Comparison of ENCODE assay signal across 16 cellular contexts in the genomic region with DNA sequence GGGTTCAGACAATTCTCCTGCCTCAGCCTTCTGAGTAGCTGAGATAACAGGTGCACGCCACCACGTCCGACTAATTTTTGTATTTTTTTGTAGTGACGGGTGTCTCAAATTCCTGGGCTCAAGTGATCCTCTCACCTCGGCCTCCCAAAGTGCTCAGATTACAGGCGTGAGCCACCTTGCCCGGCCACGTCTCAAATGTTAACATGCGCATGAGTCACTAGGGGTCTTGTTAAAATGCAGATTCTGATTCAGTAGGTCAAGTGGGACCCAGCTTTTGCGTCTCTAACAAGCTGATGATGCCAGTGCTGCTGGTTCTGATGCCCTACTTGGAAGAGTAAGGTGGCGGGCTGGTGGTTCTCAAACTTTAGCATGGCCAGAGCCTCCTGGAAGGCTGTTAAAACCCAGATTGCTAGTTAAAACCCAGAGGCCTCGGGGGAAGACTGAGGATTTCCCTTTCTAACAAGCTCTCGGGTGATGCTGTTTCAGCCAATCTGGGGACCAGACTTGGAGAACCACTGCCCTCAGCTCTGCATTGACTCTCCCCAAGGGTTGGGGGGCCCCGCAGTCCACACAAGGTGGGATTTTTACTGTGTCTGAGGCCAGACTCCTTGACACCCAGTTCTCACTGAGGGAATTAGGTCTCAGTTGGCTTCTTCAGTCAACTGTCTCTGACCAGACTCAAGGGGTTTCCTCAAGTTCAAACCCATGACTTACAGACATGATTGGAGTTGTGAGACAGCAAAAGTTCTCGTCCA. TPM values are rescaled to one million over a fixed set of nuclear protein-coding genes. Genes with fewer than 3 reads are reported as not detected.
DNase-seq lines count a peak whose midpoint lies in the region; ATAC-seq and TF ChIP-seq lines count a peak whose summit lies in the region.
"Had no signal": no experiment of that assay in that cellular context is flagged by ENCODE, and none has a peak within 500 bp of the region (broad histone marks: within the 10 kb centered on the region; RNA-seq: fewer than 3 reads in every experiment).

No MANE protein-coding gene starts in this region.

- TF ChIP-seq CTCF in heart left ventricle (IDR thresholded peaks at IDR 0.05), result no peak
- TF ChIP-seq CTCF in lower lobe of right lung (IDR thresholded peaks at IDR 0.05), result no peak
- TF ChIP-seq CTCF in thyroid gland (IDR thresholded peaks at IDR 0.05), result peak in 1 of 6 experiments; percentile 3

- H3K4me1 ChIP-seq in heart left ventricle, result peaks cover 0 to 8% (median 0%) of the 10 kb centered on the region in 12 donors
- H3K4me1 ChIP-seq in lower lobe of right lung, result peaks cover 32% of the 10 kb centered on the region
- peaks cover 25 to 54% of the 10 kb centered on the region in 2 donors for H3K4me1 ChIP-seq in thyroid gland

- H3K9me3 ChIP-seq in heart left ventricle (no peaks in the 10 kb centered on the region), lower lobe of right lung (no peaks in the 10 kb centered on the region), thyroid gland (no peaks in the 10 kb centered on the region)
- H3K9me3 ChIP-seq: BLaER1 treated with 17β-estradiol and CSF1 and Interleukin-3, amounts not matched to agents 10 nM and 100 nM had no signal

- no peaks in the 10 kb centered on the region for H3K36me3 ChIP-seq in heart left ventricle
- H3K36me3 ChIP-seq in lower lobe of right lung, result no peaks in the 10 kb centered on the region
- no peaks in the 10 kb centered on the region for H3K36me3 ChIP-seq in thyroid gland
- H3K36me3 ChIP-seq: BLaER1 treated with 17β-estradiol and CSF1 and Interleukin-3, amounts not matched to agents 10 nM and 100 nM had no signal

- DNase-seq in cardiac septum (ENCODE audit: low spot score), result peak; percentile 36
- DNase-seq in heart left ventricle, result no peak
- no peak for DNase-seq in lower lobe of right lung
- peak in 1 of 2 donors; percentile 21 for DNase-seq in thyroid gland
- no peak for DNase-seq in OCI-M2 (lab: John Stamatoyannopoulos, UW; ENCODE audit: unreplicated experiment)
- DNase-seq in NCI-H2081 treated with DMSO at 0.1 percent for 48 hours (lab: John Stamatoyannopoulos, UW), result no peak
- DNase-seq: 8988T; AML-193; CD4-positive, CD25-positive, alpha-beta regulatory T cell; GF-D8; HCEC 1CT; HFFc6 had no signal

- WGBS in heart left ventricle, 4 donors, result 84 to 87% (median 85%) methylated on average over 15 of the region's 15 CpGs
- 86 to 87% methylated on average over 15 of the region's 15 CpGs for WGBS in thyroid gland, 2 donors

- no peak overlapping the region for H3K4me3 ChIP-seq in heart left ventricle
- H3K4me3 ChIP-seq in lower lobe of right lung, result no peak overlapping the region
- H3K4me3 ChIP-seq in thyroid gland (replicated peaks in 1 of 3), result no peak overlapping the region
- H3K4me3 ChIP-seq: BLaER1 treated with 17β-estradiol and CSF1 and Interleukin-3, amounts not matched to agents 10 nM and 100 nM had no signal

- H3K27me3 ChIP-seq in heart left ventricle, result no peaks in the 10 kb centered on the region
- no peaks in the 10 kb centered on the region for H3K27me3 ChIP-seq in lower lobe of right lung (ENCODE audit: low read depth)
- H3K27me3 ChIP-seq in thyroid gland, result no peaks in the 10 kb centered on the region
- H3K27me3 ChIP-seq: BLaER1 treated with 17β-estradiol and CSF1 and Interleukin-3, amounts not matched to agents 10 nM and 100 nM had no signal

- intact Hi-C loops in cardiac septum (cut with DNase I) (loop anchor here (10.0 kb wide), 1 partner anchor 65 kb away; no protein-coding TSS in a partner anchor), heart left ventricle (cut with DNase I) (loop anchor here in 1 of 10 donors (10.0 kb wide), 1 partner anchor 135 kb away; a partner anchor contains a TSS), lower lobe of right lung (cut with DNase I) (no loop called here), thyroid gland (cut with DNase I) (loop anchor here (5.0 kb wide), 1 partner anchor 107 kb away; no protein-coding TSS in a partner anchor)

- TF ChIP-seq POLR2A in heart left ventricle (IDR thresholded peaks at IDR 0.05), result no peak
- no peak for TF ChIP-seq POLR2A in thyroid gland (IDR thresholded peaks at IDR 0.05)
- TF ChIP-seq POLR2A in GM18505 (IDR thresholded peaks at IDR 0.05; ENCODE audit: borderline replicate concordance, extremely low read depth, insufficient read depth, insufficient read length), result no peak

- H3K27ac ChIP-seq in heart left ventricle, result no peak overlapping the region
- peak overlapping the region; percentile 49 for H3K27ac ChIP-seq in lower lobe of right lung
- H3K27ac ChIP-seq in thyroid gland, result peak overlapping the region; percentile 40 to 53 (median 47)
- H3K27ac ChIP-seq: BLaER1 treated with 17β-estradiol and CSF1 and Interleukin-3, amounts not matched to agents 10 nM and 100 nM had no signal

- ATAC-seq in heart left ventricle, result no peak
- no peak for ATAC-seq in lower lobe of right lung
- ATAC-seq in GM18505 (IDR thresholded peaks at IDR 0.05; ENCODE audit: unreplicated experiment), result no peak

RNA-seq across cellular contexts. Expression of a gene that starts 17.9 kb away (rescaled TPM):
- total RNA-seq in cardiac septum (not detected), heart left ventricle (1 to 10 TPM in 1 of 9 donors, under 1 TPM in 2, not detected in 6; 0.27 to 1.1 (median 0.71) TPM), lower lobe of right lung (38.3 TPM), thyroid gland (10 to 100 TPM in 3 of 4 donors, 1 to 10 TPM in 1; 8.1 to 30.5 (median 11.9) TPM)
- under 1 TPM; 0.15 to 0.34 TPM for polyA plus RNA-seq in heart left ventricle
- total RNA-seq: CD4-positive, CD25-positive, alpha-beta regulatory T cell; H4; HFFc6; HT1080 had no signal
- polyA plus RNA-seq: CD4-positive, CD25-positive, alpha-beta regulatory T cell had no signal

Comparison
In these comparisons a context has a peak if more than half of its experiments do, and no peak if none do; other contexts are left out.
1. H3K27ac ChIP-seq: peak in lower lobe of right lung (single experiment) and thyroid gland (3 of 3); none in heart left ventricle (0 of 12).